Comparison of ENCODE assay signal across 4 cellular contexts in the genomic region with DNA sequence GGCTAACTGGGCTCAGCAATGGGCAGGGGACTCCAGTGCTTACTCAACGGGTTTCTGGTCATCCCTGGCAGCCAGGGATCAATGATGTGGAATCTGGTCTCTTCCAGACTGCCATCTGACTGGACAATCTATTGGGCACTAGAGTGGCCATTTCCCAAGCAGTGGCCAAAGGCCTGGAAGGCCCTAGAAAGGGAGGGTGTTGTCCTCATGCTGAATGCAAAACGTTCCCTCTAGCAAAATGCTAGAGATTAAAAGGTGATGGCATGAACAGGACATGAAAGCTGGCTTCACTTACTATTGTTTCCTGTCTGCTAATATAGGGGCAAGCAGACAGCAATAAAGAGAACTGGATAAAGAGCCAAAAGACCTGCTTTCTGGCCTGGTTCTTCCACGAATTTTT.
TF ChIP-seq lines count a peak whose summit lies in the region.

No MANE protein-coding gene starts in this region.

TF ChIP-seq in SK-N-SH, 30 proteins besides CTCF, POLR2A, EP300 and RAD21:
- TF ChIP-seq, protein P1, sequence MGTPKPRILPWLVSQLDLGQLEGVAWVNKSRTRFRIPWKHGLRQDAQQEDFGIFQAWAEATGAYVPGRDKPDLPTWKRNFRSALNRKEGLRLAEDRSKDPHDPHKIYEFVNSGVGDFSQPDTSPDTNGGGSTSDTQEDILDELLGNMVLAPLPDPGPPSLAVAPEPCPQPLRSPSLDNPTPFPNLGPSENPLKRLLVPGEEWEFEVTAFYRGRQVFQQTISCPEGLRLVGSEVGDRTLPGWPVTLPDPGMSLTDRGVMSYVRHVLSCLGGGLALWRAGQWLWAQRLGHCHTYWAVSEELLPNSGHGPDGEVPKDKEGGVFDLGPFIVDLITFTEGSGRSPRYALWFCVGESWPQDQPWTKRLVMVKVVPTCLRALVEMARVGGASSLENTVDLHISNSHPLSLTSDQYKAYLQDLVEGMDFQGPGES (IDR thresholded peaks at IDR 0.05; ENCODE audit: low read depth, low read length): no peak
- TF ChIP-seq FOXJ3 (CRISPR knock-in tag; IDR thresholded peaks at IDR 0.05): 0 out of 2 replicates have a peak, but pooled peaks have one; percentile 32
- TF ChIP-seq MXI1 (IDR thresholded peaks at IDR 0.05; ENCODE audit: low read depth, low read length): 0 out of 2 replicates have a peak, but pooled peaks have one; percentile 39
- TF ChIP-seq RCOR1 (IDR thresholded peaks at IDR 0.05; ENCODE audit: low read length): peak; percentile 74
- no peak for TF ChIP-seq RXRA (IDR thresholded peaks at IDR 0.05; ENCODE audit: borderline replicate concordance, low read depth)
- TF ChIP-seq GATA2 (CRISPR knock-in tag; IDR thresholded peaks at IDR 0.05): peak; percentile 67

TF ChIP-seq in SK-N-SH treated with all-trans-retinoic acid at 6 μM for 48 hours, 23 proteins besides CTCF, POLR2A, EP300 and RAD21 (continues in another document):
- TF ChIP-seq, protein P2, sequence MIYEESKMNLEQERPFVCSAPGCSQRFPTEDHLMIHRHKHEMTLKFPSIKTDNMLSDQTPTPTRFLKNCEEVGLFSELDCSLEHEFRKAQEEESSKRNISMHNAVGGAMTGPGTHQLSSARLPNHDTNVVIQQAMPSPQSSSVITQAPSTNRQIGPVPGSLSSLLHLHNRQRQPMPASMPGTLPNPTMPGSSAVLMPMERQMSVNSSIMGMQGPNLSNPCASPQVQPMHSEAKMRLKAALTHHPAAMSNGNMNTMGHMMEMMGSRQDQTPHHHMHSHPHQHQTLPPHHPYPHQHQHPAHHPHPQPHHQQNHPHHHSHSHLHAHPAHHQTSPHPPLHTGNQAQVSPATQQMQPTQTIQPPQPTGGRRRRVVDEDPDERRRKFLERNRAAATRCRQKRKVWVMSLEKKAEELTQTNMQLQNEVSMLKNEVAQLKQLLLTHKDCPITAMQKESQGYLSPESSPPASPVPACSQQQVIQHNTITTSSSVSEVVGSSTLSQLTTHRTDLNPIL (CRISPR knock-in tag; IDR thresholded peaks at IDR 0.05; ENCODE audit: low read depth): no peak
- TF ChIP-seq ISL1 (CRISPR knock-in tag; IDR thresholded peaks at IDR 0.05) (no peak), ARNTL (CRISPR knock-in tag; IDR thresholded peaks at IDR 0.05; ENCODE audit: borderline replicate concordance, low read depth) (no peak), BACH2 (CRISPR knock-in tag; IDR thresholded peaks at IDR 0.05; ENCODE audit: borderline replicate concordance) (no peak), ZNF70 (CRISPR knock-in tag; IDR thresholded peaks at IDR 0.05) (no peak), PPARA (CRISPR knock-in tag; IDR thresholded peaks at IDR 0.05; ENCODE audit: borderline replicate concordance) (no peak), ZFP30 (CRISPR knock-in tag; IDR thresholded peaks at IDR 0.05) (no peak)
- TF ChIP-seq, protein P3, sequence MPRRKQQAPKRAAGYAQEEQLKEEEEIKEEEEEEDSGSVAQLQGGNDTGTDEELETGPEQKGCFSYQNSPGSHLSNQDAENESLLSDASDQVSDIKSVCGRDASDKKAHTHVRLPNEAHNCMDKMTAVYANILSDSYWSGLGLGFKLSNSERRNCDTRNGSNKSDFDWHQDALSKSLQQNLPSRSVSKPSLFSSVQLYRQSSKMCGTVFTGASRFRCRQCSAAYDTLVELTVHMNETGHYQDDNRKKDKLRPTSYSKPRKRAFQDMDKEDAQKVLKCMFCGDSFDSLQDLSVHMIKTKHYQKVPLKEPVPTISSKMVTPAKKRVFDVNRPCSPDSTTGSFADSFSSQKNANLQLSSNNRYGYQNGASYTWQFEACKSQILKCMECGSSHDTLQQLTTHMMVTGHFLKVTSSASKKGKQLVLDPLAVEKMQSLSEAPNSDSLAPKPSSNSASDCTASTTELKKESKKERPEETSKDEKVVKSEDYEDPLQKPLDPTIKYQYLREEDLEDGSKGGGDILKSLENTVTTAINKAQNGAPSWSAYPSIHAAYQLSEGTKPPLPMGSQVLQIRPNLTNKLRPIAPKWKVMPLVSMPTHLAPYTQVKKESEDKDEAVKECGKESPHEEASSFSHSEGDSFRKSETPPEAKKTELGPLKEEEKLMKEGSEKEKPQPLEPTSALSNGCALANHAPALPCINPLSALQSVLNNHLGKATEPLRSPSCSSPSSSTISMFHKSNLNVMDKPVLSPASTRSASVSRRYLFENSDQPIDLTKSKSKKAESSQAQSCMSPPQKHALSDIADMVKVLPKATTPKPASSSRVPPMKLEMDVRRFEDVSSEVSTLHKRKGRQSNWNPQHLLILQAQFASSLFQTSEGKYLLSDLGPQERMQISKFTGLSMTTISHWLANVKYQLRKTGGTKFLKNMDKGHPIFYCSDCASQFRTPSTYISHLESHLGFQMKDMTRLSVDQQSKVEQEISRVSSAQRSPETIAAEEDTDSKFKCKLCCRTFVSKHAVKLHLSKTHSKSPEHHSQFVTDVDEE (CRISPR knock-in tag; IDR thresholded peaks at IDR 0.05): no peak
- TF ChIP-seq, protein P4, sequence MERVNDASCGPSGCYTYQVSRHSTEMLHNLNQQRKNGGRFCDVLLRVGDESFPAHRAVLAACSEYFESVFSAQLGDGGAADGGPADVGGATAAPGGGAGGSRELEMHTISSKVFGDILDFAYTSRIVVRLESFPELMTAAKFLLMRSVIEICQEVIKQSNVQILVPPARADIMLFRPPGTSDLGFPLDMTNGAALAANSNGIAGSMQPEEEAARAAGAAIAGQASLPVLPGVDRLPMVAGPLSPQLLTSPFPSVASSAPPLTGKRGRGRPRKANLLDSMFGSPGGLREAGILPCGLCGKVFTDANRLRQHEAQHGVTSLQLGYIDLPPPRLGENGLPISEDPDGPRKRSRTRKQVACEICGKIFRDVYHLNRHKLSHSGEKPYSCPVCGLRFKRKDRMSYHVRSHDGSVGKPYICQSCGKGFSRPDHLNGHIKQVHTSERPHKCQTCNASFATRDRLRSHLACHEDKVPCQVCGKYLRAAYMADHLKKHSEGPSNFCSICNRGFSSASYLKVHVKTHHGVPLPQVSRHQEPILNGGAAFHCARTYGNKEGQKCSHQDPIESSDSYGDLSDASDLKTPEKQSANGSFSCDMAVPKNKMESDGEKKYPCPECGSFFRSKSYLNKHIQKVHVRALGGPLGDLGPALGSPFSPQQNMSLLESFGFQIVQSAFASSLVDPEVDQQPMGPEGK (CRISPR knock-in tag; IDR thresholded peaks at IDR 0.05; ENCODE audit: borderline replicate concordance): no peak

TF ChIP-seq in GM23338, 12 proteins besides CTCF, POLR2A, EP300 and RAD21 (continues in another document):
- TF ChIP-seq CREB1 (CRISPR knock-in tag; IDR thresholded peaks at IDR 0.05; ENCODE audit: low read depth): no peak
- TF ChIP-seq, protein P5, sequence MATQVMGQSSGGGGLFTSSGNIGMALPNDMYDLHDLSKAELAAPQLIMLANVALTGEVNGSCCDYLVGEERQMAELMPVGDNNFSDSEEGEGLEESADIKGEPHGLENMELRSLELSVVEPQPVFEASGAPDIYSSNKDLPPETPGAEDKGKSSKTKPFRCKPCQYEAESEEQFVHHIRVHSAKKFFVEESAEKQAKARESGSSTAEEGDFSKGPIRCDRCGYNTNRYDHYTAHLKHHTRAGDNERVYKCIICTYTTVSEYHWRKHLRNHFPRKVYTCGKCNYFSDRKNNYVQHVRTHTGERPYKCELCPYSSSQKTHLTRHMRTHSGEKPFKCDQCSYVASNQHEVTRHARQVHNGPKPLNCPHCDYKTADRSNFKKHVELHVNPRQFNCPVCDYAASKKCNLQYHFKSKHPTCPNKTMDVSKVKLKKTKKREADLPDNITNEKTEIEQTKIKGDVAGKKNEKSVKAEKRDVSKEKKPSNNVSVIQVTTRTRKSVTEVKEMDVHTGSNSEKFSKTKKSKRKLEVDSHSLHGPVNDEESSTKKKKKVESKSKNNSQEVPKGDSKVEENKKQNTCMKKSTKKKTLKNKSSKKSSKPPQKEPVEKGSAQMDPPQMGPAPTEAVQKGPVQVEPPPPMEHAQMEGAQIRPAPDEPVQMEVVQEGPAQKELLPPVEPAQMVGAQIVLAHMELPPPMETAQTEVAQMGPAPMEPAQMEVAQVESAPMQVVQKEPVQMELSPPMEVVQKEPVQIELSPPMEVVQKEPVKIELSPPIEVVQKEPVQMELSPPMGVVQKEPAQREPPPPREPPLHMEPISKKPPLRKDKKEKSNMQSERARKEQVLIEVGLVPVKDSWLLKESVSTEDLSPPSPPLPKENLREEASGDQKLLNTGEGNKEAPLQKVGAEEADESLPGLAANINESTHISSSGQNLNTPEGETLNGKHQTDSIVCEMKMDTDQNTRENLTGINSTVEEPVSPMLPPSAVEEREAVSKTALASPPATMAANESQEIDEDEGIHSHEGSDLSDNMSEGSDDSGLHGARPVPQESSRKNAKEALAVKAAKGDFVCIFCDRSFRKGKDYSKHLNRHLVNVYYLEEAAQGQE (IDR thresholded peaks at IDR 0.05; ENCODE audit: unreplicated experiment): no peak
- TF ChIP-seq EZH2 (IDR thresholded peaks at IDR 0.05; ENCODE audit: low read depth, unreplicated experiment): no peak
- TF ChIP-seq ZNF114 (CRISPR knock-in tag; IDR thresholded peaks at IDR 0.05): no peak
- no peak for TF ChIP-seq EZH2phosphoT487 (IDR thresholded peaks at IDR 0.05; ENCODE audit: unreplicated experiment)
- no peak for TF ChIP-seq STAT1 (IDR thresholded peaks at IDR 0.05; ENCODE audit: unreplicated experiment)
- no peak for TF ChIP-seq NANOG (IDR thresholded peaks at IDR 0.05; ENCODE audit: borderline replicate concordance)

TF ChIP-seq in H1, 55 proteins besides CTCF, POLR2A, EP300 and RAD21:
- TF ChIP-seq GTF2F1 (IDR thresholded peaks at IDR 0.05; ENCODE audit: borderline replicate concordance, low read depth, low read length) (no peak), CHD1 (IDR thresholded peaks at IDR 0.05; ENCODE audit: low read depth, low read length) (no peak), EZH2 (IDR thresholded peaks at IDR 0.05; ENCODE audit: low read depth, low read length, severe bottlenecking) (no peak), TCF12 (IDR thresholded peaks at IDR 0.05; ENCODE audit: low read depth, low read length) (no peak), BACH1 (IDR thresholded peaks at IDR 0.05; ENCODE audit: low read length) (no peak), RBBP5 (IDR thresholded peaks at IDR 0.05; ENCODE audit: borderline replicate concordance, low read depth, low read length) (no peak), POU5F1 (IDR thresholded peaks at IDR 0.05; ENCODE audit: low read depth, low read length) (no peak), CEBPB (IDR thresholded peaks at IDR 0.05; ENCODE audit: low read depth, low read length) (no peak), SRF (IDR thresholded peaks at IDR 0.05; ENCODE audit: low read depth, low read length) (no peak), TAF7 (optimal IDR thresholded peaks at IDR 0.05; ENCODE audit: borderline replicate concordance, low read depth, low read length) (no peak), BRCA1 (IDR thresholded peaks at IDR 0.05; ENCODE audit: low read depth, low read length) (no peak)
- TF ChIP-seq, protein P6, sequence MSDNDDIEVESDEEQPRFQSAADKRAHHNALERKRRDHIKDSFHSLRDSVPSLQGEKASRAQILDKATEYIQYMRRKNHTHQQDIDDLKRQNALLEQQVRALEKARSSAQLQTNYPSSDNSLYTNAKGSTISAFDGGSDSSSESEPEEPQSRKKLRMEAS (IDR thresholded peaks at IDR 0.05): no peak
- TF ChIP-seq, protein P7, sequence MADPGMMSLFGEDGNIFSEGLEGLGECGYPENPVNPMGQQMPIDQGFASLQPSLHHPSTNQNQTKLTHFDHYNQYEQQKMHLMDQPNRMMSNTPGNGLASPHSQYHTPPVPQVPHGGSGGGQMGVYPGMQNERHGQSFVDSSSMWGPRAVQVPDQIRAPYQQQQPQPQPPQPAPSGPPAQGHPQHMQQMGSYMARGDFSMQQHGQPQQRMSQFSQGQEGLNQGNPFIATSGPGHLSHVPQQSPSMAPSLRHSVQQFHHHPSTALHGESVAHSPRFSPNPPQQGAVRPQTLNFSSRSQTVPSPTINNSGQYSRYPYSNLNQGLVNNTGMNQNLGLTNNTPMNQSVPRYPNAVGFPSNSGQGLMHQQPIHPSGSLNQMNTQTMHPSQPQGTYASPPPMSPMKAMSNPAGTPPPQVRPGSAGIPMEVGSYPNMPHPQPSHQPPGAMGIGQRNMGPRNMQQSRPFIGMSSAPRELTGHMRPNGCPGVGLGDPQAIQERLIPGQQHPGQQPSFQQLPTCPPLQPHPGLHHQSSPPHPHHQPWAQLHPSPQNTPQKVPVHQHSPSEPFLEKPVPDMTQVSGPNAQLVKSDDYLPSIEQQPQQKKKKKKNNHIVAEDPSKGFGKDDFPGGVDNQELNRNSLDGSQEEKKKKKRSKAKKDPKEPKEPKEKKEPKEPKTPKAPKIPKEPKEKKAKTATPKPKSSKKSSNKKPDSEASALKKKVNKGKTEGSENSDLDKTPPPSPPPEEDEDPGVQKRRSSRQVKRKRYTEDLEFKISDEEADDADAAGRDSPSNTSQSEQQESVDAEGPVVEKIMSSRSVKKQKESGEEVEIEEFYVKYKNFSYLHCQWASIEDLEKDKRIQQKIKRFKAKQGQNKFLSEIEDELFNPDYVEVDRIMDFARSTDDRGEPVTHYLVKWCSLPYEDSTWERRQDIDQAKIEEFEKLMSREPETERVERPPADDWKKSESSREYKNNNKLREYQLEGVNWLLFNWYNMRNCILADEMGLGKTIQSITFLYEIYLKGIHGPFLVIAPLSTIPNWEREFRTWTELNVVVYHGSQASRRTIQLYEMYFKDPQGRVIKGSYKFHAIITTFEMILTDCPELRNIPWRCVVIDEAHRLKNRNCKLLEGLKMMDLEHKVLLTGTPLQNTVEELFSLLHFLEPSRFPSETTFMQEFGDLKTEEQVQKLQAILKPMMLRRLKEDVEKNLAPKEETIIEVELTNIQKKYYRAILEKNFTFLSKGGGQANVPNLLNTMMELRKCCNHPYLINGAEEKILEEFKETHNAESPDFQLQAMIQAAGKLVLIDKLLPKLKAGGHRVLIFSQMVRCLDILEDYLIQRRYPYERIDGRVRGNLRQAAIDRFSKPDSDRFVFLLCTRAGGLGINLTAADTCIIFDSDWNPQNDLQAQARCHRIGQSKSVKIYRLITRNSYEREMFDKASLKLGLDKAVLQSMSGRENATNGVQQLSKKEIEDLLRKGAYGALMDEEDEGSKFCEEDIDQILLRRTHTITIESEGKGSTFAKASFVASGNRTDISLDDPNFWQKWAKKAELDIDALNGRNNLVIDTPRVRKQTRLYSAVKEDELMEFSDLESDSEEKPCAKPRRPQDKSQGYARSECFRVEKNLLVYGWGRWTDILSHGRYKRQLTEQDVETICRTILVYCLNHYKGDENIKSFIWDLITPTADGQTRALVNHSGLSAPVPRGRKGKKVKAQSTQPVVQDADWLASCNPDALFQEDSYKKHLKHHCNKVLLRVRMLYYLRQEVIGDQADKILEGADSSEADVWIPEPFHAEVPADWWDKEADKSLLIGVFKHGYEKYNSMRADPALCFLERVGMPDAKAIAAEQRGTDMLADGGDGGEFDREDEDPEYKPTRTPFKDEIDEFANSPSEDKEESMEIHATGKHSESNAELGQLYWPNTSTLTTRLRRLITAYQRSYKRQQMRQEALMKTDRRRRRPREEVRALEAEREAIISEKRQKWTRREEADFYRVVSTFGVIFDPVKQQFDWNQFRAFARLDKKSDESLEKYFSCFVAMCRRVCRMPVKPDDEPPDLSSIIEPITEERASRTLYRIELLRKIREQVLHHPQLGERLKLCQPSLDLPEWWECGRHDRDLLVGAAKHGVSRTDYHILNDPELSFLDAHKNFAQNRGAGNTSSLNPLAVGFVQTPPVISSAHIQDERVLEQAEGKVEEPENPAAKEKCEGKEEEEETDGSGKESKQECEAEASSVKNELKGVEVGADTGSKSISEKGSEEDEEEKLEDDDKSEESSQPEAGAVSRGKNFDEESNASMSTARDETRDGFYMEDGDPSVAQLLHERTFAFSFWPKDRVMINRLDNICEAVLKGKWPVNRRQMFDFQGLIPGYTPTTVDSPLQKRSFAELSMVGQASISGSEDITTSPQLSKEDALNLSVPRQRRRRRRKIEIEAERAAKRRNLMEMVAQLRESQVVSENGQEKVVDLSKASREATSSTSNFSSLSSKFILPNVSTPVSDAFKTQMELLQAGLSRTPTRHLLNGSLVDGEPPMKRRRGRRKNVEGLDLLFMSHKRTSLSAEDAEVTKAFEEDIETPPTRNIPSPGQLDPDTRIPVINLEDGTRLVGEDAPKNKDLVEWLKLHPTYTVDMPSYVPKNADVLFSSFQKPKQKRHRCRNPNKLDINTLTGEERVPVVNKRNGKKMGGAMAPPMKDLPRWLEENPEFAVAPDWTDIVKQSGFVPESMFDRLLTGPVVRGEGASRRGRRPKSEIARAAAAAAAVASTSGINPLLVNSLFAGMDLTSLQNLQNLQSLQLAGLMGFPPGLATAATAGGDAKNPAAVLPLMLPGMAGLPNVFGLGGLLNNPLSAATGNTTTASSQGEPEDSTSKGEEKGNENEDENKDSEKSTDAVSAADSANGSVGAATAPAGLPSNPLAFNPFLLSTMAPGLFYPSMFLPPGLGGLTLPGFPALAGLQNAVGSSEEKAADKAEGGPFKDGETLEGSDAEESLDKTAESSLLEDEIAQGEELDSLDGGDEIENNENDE (IDR thresholded peaks at IDR 0.05; ENCODE audit: insufficient replicate concordance, low read length): no peak
